Comparison of ENCODE assay signal across 19 cellular contexts in the genomic region with DNA sequence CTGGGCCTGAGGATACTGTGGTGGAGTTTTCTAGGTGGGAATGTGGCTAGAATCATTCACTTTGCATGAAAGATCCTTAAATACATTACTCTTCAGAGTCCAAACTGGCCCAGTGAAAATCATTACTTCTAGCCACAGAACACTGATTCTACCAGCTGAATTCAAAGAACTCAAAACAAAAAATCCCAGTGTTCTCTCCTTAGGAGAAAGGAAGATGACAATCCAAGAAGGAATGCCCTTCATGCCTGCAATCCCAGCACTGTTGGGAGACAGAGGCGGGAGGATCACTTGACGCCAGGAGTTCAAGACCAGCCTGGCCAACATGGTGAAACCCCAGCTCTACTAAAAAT. TPM values are rescaled to one million over a fixed set of nuclear protein-coding genes. Genes with fewer than 3 reads are reported as not detected.
DNase-seq lines count a peak whose midpoint lies in the region; ATAC-seq, FAIRE-seq and TF ChIP-seq lines count a peak whose summit lies in the region.
"Had no signal": no experiment of that assay in that cellular context is flagged by ENCODE, and none has a peak within 500 bp of the region (broad histone marks: within the 10 kb centered on the region; RNA-seq: fewer than 3 reads in every experiment).

No MANE protein-coding gene starts in this region.

- DNase-seq in CD14-positive monocyte (ENCODE audit: low spot score): no peak
- DNase-seq in RPMI7951 (ENCODE audit: low read depth): peak; percentile 15
- no peak for DNase-seq in mesenchymal stem cell
- no peak for DNase-seq in osteocyte (ENCODE audit: extremely low spot score, unreplicated experiment)
- no peak for DNase-seq in activated naive CD4-positive, alpha-beta T cell treated with anti-CD3 and anti-CD28 coated beads, Interleukin-2, amount 50 U/mL, for 72 hours (ENCODE audit: low spot score in 2 of 2)
- DNase-seq in GM12892 (ENCODE audit: insufficient read length): no peak
- DNase-seq: ACHN; C1 segment of cervical spinal cord; Caco-2; CD8-positive, alpha-beta T cell; DND-41; GF-D8 had no signal

- H3K4ac ChIP-seq in mesenchymal stem cell (ENCODE audit: low read depth in 1 of 2, low read length in 2 of 2): no peak overlapping the region

- H3K36me3 Mint-ChIP-seq in CD14-positive monocyte (peaks cover 91 to 95% of the 10 kb centered on the region in 2 donors), osteocyte (ENCODE audit: unreplicated experiment) (peaks cover 43% of the 10 kb centered on the region)
- H3K36me3 Mint-ChIP-seq in activated naive CD4-positive, alpha-beta T cell treated with anti-CD3 and anti-CD28 coated beads, Interleukin-2, amount 50 U/mL, for 72 hours: peaks cover 0 to 18% of the 10 kb centered on the region in 2 donors

- FAIRE-seq in GM12892 (lab: Jason Lieb, UNC): no peak
- FAIRE-seq: H1, HepG2 had no signal

- H3K79me1 ChIP-seq in mesenchymal stem cell (replicated peaks; ENCODE audit: low read length, poor library complexity, severe bottlenecking): no peaks in the 10 kb centered on the region

- H3K4me2 ChIP-seq in mesenchymal stem cell (ENCODE audit: low read length, poor library complexity, severe bottlenecking): no peak overlapping the region
- H3K4me2 ChIP-seq: KMS-11 had no signal

- H2BK5ac ChIP-seq in mesenchymal stem cell (ENCODE audit: low read depth, low read length, poor library complexity, severe bottlenecking): no peak overlapping the region

- no peak overlapping the region for H3K4me3 Mint-ChIP-seq in CD14-positive monocyte
- no peak overlapping the region for H3K4me3 Mint-ChIP-seq in osteocyte (ENCODE audit: unreplicated experiment)
- H3K4me3 Mint-ChIP-seq: B cell; CD8-positive, alpha-beta T cell had no signal

- no peaks in the 10 kb centered on the region for H3K27me3 ChIP-seq in mesenchymal stem cell (ENCODE audit: control insufficient read depth in 1 of 2, insufficient read depth in 1 of 2, low read length in 2 of 2)

- H2BK120ac ChIP-seq in mesenchymal stem cell (ENCODE audit: low read depth, low read length): no peak overlapping the region

- peaks cover 48 to 71% of the 10 kb centered on the region in 2 experiments for H3K36me3 ChIP-seq in mesenchymal stem cell (ENCODE audit: control insufficient read depth in 1 of 2, insufficient read depth in 2 of 2, low read depth in 1 of 2, low read length in 2 of 2)
- H3K36me3 ChIP-seq: HAP-1 had no signal

- no peak overlapping the region for H3K18ac ChIP-seq in mesenchymal stem cell (ENCODE audit: low read depth in 1 of 2, low read length in 2 of 2)

- WGBS in mesenchymal stem cell: 90% methylated on average over 2 of the region's 2 CpGs

- peaks cover 22% of the 10 kb centered on the region for H3K4me1 ChIP-seq in mesenchymal stem cell (ENCODE audit: control insufficient read depth, insufficient read depth, low read depth, low read length)
- H3K4me1 ChIP-seq: Caco-2, HAP-1 had no signal

- H3K23ac ChIP-seq in mesenchymal stem cell (ENCODE audit: low read length in 2 of 2): no peak overlapping the region

- no peak for ATAC-seq in activated naive CD4-positive, alpha-beta T cell treated with anti-CD3 and anti-CD28 coated beads, Interleukin-2, amount 50 U/mL, for 72 hours
- ATAC-seq in GM21737 (IDR thresholded peaks at IDR 0.05; ENCODE audit: unreplicated experiment): no peak
- ATAC-seq: CD8-positive, alpha-beta T cell; HepG2 had no signal

- H4K91ac ChIP-seq in mesenchymal stem cell (ENCODE audit: low read length): no peak overlapping the region

- no peak overlapping the region for H3K14ac ChIP-seq in mesenchymal stem cell (ENCODE audit: low read length in 2 of 2)

- H3K27ac ChIP-seq in mesenchymal stem cell (ENCODE audit: low read length, poor library complexity, severe bottlenecking): peak overlapping the region; percentile 27
- H3K27ac ChIP-seq: KMS-11 had no signal

- H3K4me3 ChIP-seq in mesenchymal stem cell (ENCODE audit: insufficient read depth in 1 of 2, low read depth in 1 of 2, low read length in 2 of 2): no peak overlapping the region
- H3K4me3 ChIP-seq: HAP-1 had no signal

- peak overlapping the region in 6 of 7 donors; percentile 11 to 74 (median 52) for H3K27ac Mint-ChIP-seq in CD14-positive monocyte
- peak overlapping the region; percentile 70 for H3K27ac Mint-ChIP-seq in osteocyte (ENCODE audit: unreplicated experiment)
- H3K27ac Mint-ChIP-seq in activated naive CD4-positive, alpha-beta T cell treated with anti-CD3 and anti-CD28 coated beads, Interleukin-2, amount 50 U/mL, for 72 hours: no peak overlapping the region
- H3K27ac Mint-ChIP-seq: B cell; CD8-positive, alpha-beta T cell had no signal

- H3K27me3 Mint-ChIP-seq in CD14-positive monocyte (ENCODE audit: low read depth in 3 of 3): peaks cover 0 to 3% (median 0%) of the 10 kb centered on the region in 3 donors
- H3K27me3 Mint-ChIP-seq in osteocyte (ENCODE audit: unreplicated experiment): no peaks in the 10 kb centered on the region
- H3K27me3 Mint-ChIP-seq: B cell had no signal

- no peak overlapping the region for H2BK12ac ChIP-seq in mesenchymal stem cell (ENCODE audit: low read length in 2 of 2)

- no peak for TF ChIP-seq POLR2A in GM12892 (IDR thresholded peaks at IDR 0.05; ENCODE audit: low read depth, low read length)

- intact Hi-C loops in CD14-positive monocyte (cut with micrococcal nuclease): no loop called here

- no peak overlapping the region for H2BK15ac ChIP-seq in mesenchymal stem cell (ENCODE audit: low read depth, poor library complexity, severe bottlenecking)

- no peaks in the 10 kb centered on the region for H3K9me3 ChIP-seq in mesenchymal stem cell (ENCODE audit: control insufficient read depth, low read length)
- H3K9me3 ChIP-seq: Caco-2, HAP-1 had no signal

- no peaks in the 10 kb centered on the region for H3K9me3 Mint-ChIP-seq in CD14-positive monocyte
- H3K9me3 Mint-ChIP-seq in osteocyte (ENCODE audit: unreplicated experiment): no peaks in the 10 kb centered on the region
- no peaks in the 10 kb centered on the region for H3K9me3 Mint-ChIP-seq in activated naive CD4-positive, alpha-beta T cell treated with anti-CD3 and anti-CD28 coated beads, Interleukin-2, amount 50 U/mL, for 72 hours
- H3K9me3 Mint-ChIP-seq: CD8-positive, alpha-beta T cell had no signal

- H2AK5ac ChIP-seq in mesenchymal stem cell (ENCODE audit: low read length, severe bottlenecking): no peak overlapping the region

- H4K8ac ChIP-seq in mesenchymal stem cell (ENCODE audit: low read length): no peak overlapping the region

- no peak overlapping the region for H2AFZ ChIP-seq in mesenchymal stem cell (ENCODE audit: low read depth, low read length)

- TF ChIP-seq CTCF in CD14-positive monocyte (IDR thresholded peaks at IDR 0.05) (no peak), osteocyte (IDR thresholded peaks at IDR 0.05) (no peak)

- no peak overlapping the region for H3K9ac ChIP-seq in mesenchymal stem cell (ENCODE audit: low read length)
- H3K9ac ChIP-seq: KMS-11 had no signal

- H3K4me1 Mint-ChIP-seq in CD14-positive monocyte (peaks cover 6% of the 10 kb centered on the region), osteocyte (ENCODE audit: unreplicated experiment) (peaks cover 9% of the 10 kb centered on the region)

RNA-seq across cellular contexts. Expression of gene FAM228A, which starts 35.2 kb away (rescaled TPM):
- polyA plus RNA-seq in CD14-positive monocyte: under 1 TPM in 1 of 2 donors, not detected in 1; 0.09 TPM
- 0.29 and 0.36 TPM in 2 replicates for total RNA-seq in RPMI7951 (2014; rRNA removed; shearing (Covaris generic))
- polyA plus RNA-seq in mesenchymal stem cell (2013, experiment 1 of 2): 0.76 TPM
- polyA plus RNA-seq in mesenchymal stem cell (2013, experiment 2 of 2): 0.52 TPM
- total RNA-seq in osteocyte: 0.32 TPM in 1 of 2 replicates, not detected in the other
- total RNA-seq in activated naive CD4-positive, alpha-beta T cell treated with anti-CD3 and anti-CD28 coated beads, Interleukin-2, amount 50 U/mL, for 72 hours: under 1 TPM; 0.14 to 0.30 TPM
- polyA plus RNA-seq in GM12892 (2012; ENCODE audit: missing spikeins): not detected
- total RNA-seq: A172; B cell; Caco-2; CD8-positive, alpha-beta T cell; H1; HepG2 had no signal
- polyA plus RNA-seq: H1, HepG2 had no signal

Comparison
In these comparisons a context has a peak if more than half of its experiments do, and no peak if none do; other contexts are left out.
1. H3K27ac Mint-ChIP-seq: peak in CD14-positive monocyte (6 of 7) and osteocyte (single experiment); none in activated naive CD4-positive, alpha-beta T cell treated with anti-CD3 and anti-CD28 coated beads, Interleukin-2, amount 50 U/mL, for 72 hours (0 of 2).